Comparison of ENCODE assay signal across 2 cellular contexts in the genomic region with DNA sequence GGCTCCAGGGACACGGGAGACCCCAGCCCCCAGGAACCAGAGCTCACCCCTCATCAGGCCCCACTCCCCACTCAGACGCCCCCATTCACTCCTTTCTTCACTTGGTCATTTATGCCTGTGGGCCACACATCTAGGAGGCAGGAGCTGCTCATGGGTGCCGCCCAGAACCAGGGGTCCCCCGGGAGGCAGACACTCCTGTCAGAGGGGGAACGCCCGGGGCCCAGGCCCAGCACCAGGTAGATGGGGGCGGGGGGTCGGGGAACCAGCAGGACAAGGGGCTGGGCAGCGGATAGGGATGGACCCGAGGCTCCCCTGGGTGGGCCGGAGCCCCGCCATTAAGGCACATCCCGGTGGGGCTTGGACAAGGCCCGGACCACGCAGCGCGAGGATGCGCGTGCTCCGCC.
TF ChIP-seq lines count a peak whose summit lies in the region.

No MANE protein-coding gene starts in this region.

TF ChIP-seq in HEK293, 187 proteins besides CTCF, POLR2A, EP300 and RAD21:
- TF ChIP-seq ZNF354C (tag by site-specific recombination; IDR thresholded peaks at IDR 0.05; ENCODE audit: borderline replicate concordance, low read depth) (no peak), KLF1 (tag by site-specific recombination; IDR thresholded peaks at IDR 0.05) (peak; percentile 14; the same call in 1 of the 2 replicates)
- TF ChIP-seq, protein P1, sequence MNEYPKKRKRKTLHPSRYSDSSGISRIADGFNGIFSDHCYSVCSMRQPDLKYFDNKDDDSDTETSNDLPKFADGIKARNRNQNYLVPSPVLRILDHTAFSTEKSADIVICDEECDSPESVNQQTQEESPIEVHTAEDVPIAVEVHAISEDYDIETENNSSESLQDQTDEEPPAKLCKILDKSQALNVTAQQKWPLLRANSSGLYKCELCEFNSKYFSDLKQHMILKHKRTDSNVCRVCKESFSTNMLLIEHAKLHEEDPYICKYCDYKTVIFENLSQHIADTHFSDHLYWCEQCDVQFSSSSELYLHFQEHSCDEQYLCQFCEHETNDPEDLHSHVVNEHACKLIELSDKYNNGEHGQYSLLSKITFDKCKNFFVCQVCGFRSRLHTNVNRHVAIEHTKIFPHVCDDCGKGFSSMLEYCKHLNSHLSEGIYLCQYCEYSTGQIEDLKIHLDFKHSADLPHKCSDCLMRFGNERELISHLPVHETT (tag by site-specific recombination; IDR thresholded peaks at IDR 0.05), result no peak
- TF ChIP-seq, protein P2, sequence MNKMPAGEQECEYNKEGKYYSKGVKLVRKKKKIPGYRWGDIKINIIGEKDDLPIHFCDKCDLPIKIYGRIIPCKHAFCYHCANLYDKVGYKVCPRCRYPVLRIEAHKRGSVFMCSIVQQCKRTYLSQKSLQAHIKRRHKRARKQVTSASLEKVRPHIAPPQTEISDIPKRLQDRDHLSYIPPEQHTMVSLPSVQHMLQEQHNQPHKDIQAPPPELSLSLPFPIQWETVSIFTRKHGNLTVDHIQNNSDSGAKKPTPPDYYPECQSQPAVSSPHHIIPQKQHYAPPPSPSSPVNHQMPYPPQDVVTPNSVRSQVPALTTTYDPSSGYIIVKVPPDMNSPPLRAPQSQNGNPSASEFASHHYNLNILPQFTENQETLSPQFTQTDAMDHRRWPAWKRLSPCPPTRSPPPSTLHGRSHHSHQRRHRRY (tag by site-specific recombination; IDR thresholded peaks at IDR 0.05), result no peak

TF ChIP-seq in K562, 482 proteins besides CTCF, POLR2A, EP300 and RAD21:
- peak; percentile 1; the same call in 1 of the 2 replicates for TF ChIP-seq GABPB1 (CRISPR knock-in tag; IDR thresholded peaks at IDR 0.05)
- peak; percentile 64 for TF ChIP-seq GABPA (tag; conservative IDR thresholded peaks at IDR 0.05; ENCODE audit: low read depth)
- TF ChIP-seq ZNF143 (CRISPR knock-in tag; IDR thresholded peaks at IDR 0.05), result no peak
